8 cellular contexts compared by ENCODE assay signal in the genomic region with DNA sequence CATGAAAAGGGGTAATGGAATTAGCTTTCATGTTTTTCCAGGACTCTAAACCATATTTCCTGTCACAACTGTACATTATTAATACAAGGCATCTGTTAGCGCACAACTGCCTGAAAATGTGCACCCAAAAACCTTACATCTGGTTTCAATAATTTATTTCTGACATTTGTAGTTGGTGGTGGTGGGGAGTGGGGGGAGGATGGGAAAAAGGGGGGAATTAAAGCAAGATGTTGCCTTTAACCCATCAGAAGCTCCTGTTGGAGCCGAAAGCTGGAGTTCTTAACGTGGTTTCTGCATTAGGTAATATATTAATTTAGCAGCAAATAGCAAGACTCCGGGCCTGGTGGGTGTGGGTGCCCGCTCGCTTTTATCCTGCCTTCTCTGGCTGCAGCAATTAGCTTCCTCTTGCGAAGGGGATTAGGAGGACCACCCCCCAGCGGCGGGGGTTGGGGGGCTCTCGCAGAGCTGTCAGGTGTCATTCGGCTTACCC. TPM values are rescaled to one million over a fixed set of nuclear protein-coding genes. Genes with fewer than 3 reads are reported as not detected.
DNase-seq lines count a peak whose midpoint lies in the region; TF ChIP-seq lines count a peak whose summit lies in the region.

No MANE protein-coding gene starts in this region.

- TF ChIP-seq CTCF in epithelial cell of proximal tubule (conservative IDR thresholded peaks at IDR 0.05; ENCODE audit: low read depth, low read length) (no peak), neural cell (IDR thresholded peaks at IDR 0.05; ENCODE audit: poor library complexity, severe bottlenecking) (no peak)

- peak overlapping the region; percentile 65 for H2AFZ ChIP-seq in neural cell (ENCODE audit: low read depth, low read length)

- no peak overlapping the region for H3K9ac ChIP-seq in NT2/D1 (ENCODE audit: insufficient read length, low read depth)
- H3K9ac ChIP-seq in neural cell (ENCODE audit: low read length): peak overlapping the region; percentile 81

- DNase-seq in ACHN: peak; percentile 43
- DNase-seq in NT2/D1 (ENCODE audit: low read depth, low spot score): no peak
- no peak for DNase-seq in epithelial cell of proximal tubule (ENCODE audit: low read depth)
- DNase-seq in NCI-H128 (lab: John Stamatoyannopoulos, UW; ENCODE audit: unreplicated experiment): no peak
- DNase-seq in HuH-7.5 (ENCODE audit: low spot score): no peak
- no peak for DNase-seq in activated gamma-delta T cell (lab: John Stamatoyannopoulos, UW)
- no peak for DNase-seq in NCI-H1436 (lab: John Stamatoyannopoulos, UW)

- H3K9me3 ChIP-seq in NT2/D1 (ENCODE audit: insufficient read depth, low read length): no peaks in the 10 kb centered on the region
- no peaks in the 10 kb centered on the region for H3K9me3 ChIP-seq in neural cell (ENCODE audit: low read length)

- no peaks in the 10 kb centered on the region for H3K9me2 ChIP-seq in neural cell (ENCODE audit: insufficient read depth, low read length)

- H3F3A ChIP-seq in neural cell (ENCODE audit: insufficient read depth, low read length, poor library complexity, severe bottlenecking): no peaks in the 10 kb centered on the region

- H3K4me3 ChIP-seq in NT2/D1 (ENCODE audit: insufficient read length, low read depth) (peak overlapping the region; percentile 47), epithelial cell of proximal tubule (ENCODE audit: low read depth, low read length) (peak overlapping the region; percentile 56), neural cell (ENCODE audit: low read length) (peak overlapping the region; percentile 67)

- peak overlapping the region; percentile 86 for H3K27ac ChIP-seq in neural cell (ENCODE audit: low read length)

- H3K27me3 ChIP-seq in NT2/D1 (ENCODE audit: insufficient read depth, insufficient read length) (peaks cover 28% of the 10 kb centered on the region), neural cell (ENCODE audit: insufficient read depth, low read depth, low read length) (no peaks in the 10 kb centered on the region)

- no peak for TF ChIP-seq RAD21 in neural cell (conservative IDR thresholded peaks at IDR 0.05)

- peak overlapping the region; percentile 27 for H3K4me2 ChIP-seq in neural cell (ENCODE audit: low read length)

- no peaks in the 10 kb centered on the region for H4K20me1 ChIP-seq in neural cell (ENCODE audit: insufficient read depth)

- H3K36me3 ChIP-seq in NT2/D1 (ENCODE audit: insufficient read depth, insufficient read length, low read length): no peaks in the 10 kb centered on the region
- H3K36me3 ChIP-seq in neural cell (ENCODE audit: insufficient read depth, low read length): no peaks in the 10 kb centered on the region

- H3K79me2 ChIP-seq in neural cell (replicated peaks; ENCODE audit: insufficient read depth, low read length): peaks cover 7% of the 10 kb centered on the region

- in situ Hi-C loops in ACHN (cut with HindIII; ENCODE audit: low pct_ligation_motif_present, low pct_unique_long_range_greater_than_20kb, low sequenced_read_pairs): no loop called here

- no peak for TF ChIP-seq EP300 in neural cell (conservative IDR thresholded peaks at IDR 0.05; ENCODE audit: poor library complexity, severe bottlenecking)

- peaks cover 7% of the 10 kb centered on the region for H3K4me1 ChIP-seq in NT2/D1 (ENCODE audit: insufficient read depth, insufficient read length)

TF ChIP-seq in neural cell, 6 proteins besides CTCF, POLR2A, EP300 and RAD21:
- TF ChIP-seq POLR2AphosphoS5 (IDR thresholded peaks at IDR 0.05): no peak
- TF ChIP-seq, protein P1, sequence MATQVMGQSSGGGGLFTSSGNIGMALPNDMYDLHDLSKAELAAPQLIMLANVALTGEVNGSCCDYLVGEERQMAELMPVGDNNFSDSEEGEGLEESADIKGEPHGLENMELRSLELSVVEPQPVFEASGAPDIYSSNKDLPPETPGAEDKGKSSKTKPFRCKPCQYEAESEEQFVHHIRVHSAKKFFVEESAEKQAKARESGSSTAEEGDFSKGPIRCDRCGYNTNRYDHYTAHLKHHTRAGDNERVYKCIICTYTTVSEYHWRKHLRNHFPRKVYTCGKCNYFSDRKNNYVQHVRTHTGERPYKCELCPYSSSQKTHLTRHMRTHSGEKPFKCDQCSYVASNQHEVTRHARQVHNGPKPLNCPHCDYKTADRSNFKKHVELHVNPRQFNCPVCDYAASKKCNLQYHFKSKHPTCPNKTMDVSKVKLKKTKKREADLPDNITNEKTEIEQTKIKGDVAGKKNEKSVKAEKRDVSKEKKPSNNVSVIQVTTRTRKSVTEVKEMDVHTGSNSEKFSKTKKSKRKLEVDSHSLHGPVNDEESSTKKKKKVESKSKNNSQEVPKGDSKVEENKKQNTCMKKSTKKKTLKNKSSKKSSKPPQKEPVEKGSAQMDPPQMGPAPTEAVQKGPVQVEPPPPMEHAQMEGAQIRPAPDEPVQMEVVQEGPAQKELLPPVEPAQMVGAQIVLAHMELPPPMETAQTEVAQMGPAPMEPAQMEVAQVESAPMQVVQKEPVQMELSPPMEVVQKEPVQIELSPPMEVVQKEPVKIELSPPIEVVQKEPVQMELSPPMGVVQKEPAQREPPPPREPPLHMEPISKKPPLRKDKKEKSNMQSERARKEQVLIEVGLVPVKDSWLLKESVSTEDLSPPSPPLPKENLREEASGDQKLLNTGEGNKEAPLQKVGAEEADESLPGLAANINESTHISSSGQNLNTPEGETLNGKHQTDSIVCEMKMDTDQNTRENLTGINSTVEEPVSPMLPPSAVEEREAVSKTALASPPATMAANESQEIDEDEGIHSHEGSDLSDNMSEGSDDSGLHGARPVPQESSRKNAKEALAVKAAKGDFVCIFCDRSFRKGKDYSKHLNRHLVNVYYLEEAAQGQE (IDR thresholded peaks at IDR 0.05; ENCODE audit: borderline replicate concordance): no peak
- no peak for TF ChIP-seq TAF1 (IDR thresholded peaks at IDR 0.05; ENCODE audit: low read depth)

RNA-seq across cellular contexts. Expression of a gene that starts 36.9 kb away (rescaled TPM):
- 10.9 and 13.7 TPM in 2 replicates for total RNA-seq in epithelial cell of proximal tubule
- polyA plus RNA-seq in neural cell: 4.4 and 5.3 TPM in 2 replicates
- 8.6 and 8.8 TPM in 2 replicates for polyA minus RNA-seq in neural cell

RNA-seq across cellular contexts. Expression of a gene that starts 59.2 kb away (rescaled TPM):
- 8.7 and 12.7 TPM in 2 replicates for total RNA-seq in epithelial cell of proximal tubule
- polyA plus RNA-seq in neural cell: 41.4 and 42.9 TPM in 2 replicates
- polyA minus RNA-seq in neural cell: 82.3 and 82.9 TPM in 2 replicates
